In genomic region chr9:115200711-115201505, GRCh38 we compare ENCODE assay signal across 23 cellular contexts.
DNase-seq lines count a peak whose midpoint lies in the region; ATAC-seq and TF ChIP-seq lines count a peak whose summit lies in the region.
"Had no signal": no experiment of that assay in that cellular context is flagged by ENCODE, and none has a peak within 500 bp of the region (broad histone marks: within the 10 kb centered on the region; RNA-seq: fewer than 3 reads in every experiment).

No MANE protein-coding gene starts in this region.

- H2AK5ac ChIP-seq in trophoblast cell (ENCODE audit: low read length) = no peak overlapping the region

- peak; percentile 47 for DNase-seq in MCF 10A (ENCODE audit: unreplicated experiment)
- no peak for DNase-seq in breast epithelium (ENCODE audit: low spot score in 2 of 2)
- peak; percentile 71 for DNase-seq in fibroblast of the aortic adventitia (ENCODE audit: low read depth)
- no peak for DNase-seq in sciatic nerve (ENCODE audit: low spot score)
- no peak for DNase-seq in trophoblast cell
- DNase-seq in spleen = no peak
- no peak for DNase-seq in NCI-H1930 (lab: John Stamatoyannopoulos, UW)
- DNase-seq in activated T-helper 2 cell treated with anti-CD3 and anti-CD28 coated beads, Interferon-gamma antibody, Interleukin-2, Interleukin-4, amounts not matched to agents 10 μg/mL and 5 μg/mL and 100 μg/mL, durations not matched to agents 14 hours and 24 hours and 36 hours (ENCODE audit: low spot score) = no peak
- DNase-seq: activated CD4-positive, alpha-beta memory T cell treated with anti-CD3 and anti-CD28 coated beads for 36 hours; activated T-cell treated with anti-CD3 and anti-CD28 coated beads, Interleukin-2, amount 50 U/mL, for 24 hours; brain microvascular endothelial cell; NCI-H2081; NCI-H510A; right cardiac atrium; SHP77 treated with DMSO at 0.1 percent for 48 hours; stimulated activated CD4-positive, alpha-beta T cell treated with anti-CD3 and anti-CD28 coated beads, Interleukin-2, amount 100 ng/mL, for 24 hours; WERI-Rb-1 had no signal

- H3K4me1 ChIP-seq in breast epithelium (no peaks in the 10 kb centered on the region), trophoblast cell (ENCODE audit: control insufficient read depth in 1 of 2, insufficient read depth in 2 of 2, low read length in 2 of 2) (peaks cover 2 to 3% of the 10 kb centered on the region in 2 experiments), spleen (peaks cover 0 to 16% (median 7%) of the 10 kb centered on the region in 6 donors)

- H3K79me1 ChIP-seq in trophoblast cell (ENCODE audit: low read length) = peaks cover 3% of the 10 kb centered on the region

- H3K18ac ChIP-seq in trophoblast cell (ENCODE audit: low read length) = no peak overlapping the region

- BruUV-seq in MCF 10A (replicated peaks; lab: Mats Ljungman, UMichigan) = no TSS peak

- H3K9me3 ChIP-seq in breast epithelium (no peaks in the 10 kb centered on the region), trophoblast cell (ENCODE audit: insufficient read depth, low read depth, low read length) (no peaks in the 10 kb centered on the region), spleen (no peaks in the 10 kb centered on the region)
- H3K9me3 ChIP-seq: BLaER1 treated with 17β-estradiol and CSF1 and Interleukin-3, amounts not matched to agents 10 nM and 100 nM; neutrophil had no signal

- no peak overlapping the region for H2BK5ac ChIP-seq in trophoblast cell (ENCODE audit: low read depth, low read length, poor library complexity)

- TF ChIP-seq POLR2A in breast epithelium (IDR thresholded peaks at IDR 0.05) = no peak
- no peak for TF ChIP-seq POLR2A in spleen (IDR thresholded peaks at IDR 0.05)

- WGBS in trophoblast cell (ENCODE audit: extremely low coverage, insufficient coverage, insufficient read length) = no CpG with 5 or more reads among the region's 3 CpGs
- WGBS in spleen, 5 donors = 50 to 75% (median 53%) methylated on average over 3 of the region's 3 CpGs

- H4K8ac ChIP-seq in trophoblast cell (ENCODE audit: low read depth, low read length) = no peak overlapping the region

- TF ChIP-seq CTCF in MCF 10A (IDR thresholded peaks at IDR 0.05; ENCODE audit: unreplicated experiment) = no peak
- no peak for TF ChIP-seq CTCF in breast epithelium (IDR thresholded peaks at IDR 0.05)
- TF ChIP-seq CTCF in fibroblast of the aortic adventitia (IDR thresholded peaks at IDR 0.05; ENCODE audit: insufficient read depth, low read length) = no peak
- no peak for TF ChIP-seq CTCF in spleen (IDR thresholded peaks at IDR 0.05 in 8 of 11, conservative IDR thresholded peaks at IDR 0.05 in 3 of 11)

- no peak overlapping the region for H3K14ac ChIP-seq in trophoblast cell (ENCODE audit: low read length)

- no peak overlapping the region for H4K91ac ChIP-seq in trophoblast cell (ENCODE audit: low read depth, low read length)

- H3K36me3 ChIP-seq in breast epithelium = no peaks in the 10 kb centered on the region
- no peaks in the 10 kb centered on the region for H3K36me3 ChIP-seq in trophoblast cell (ENCODE audit: control insufficient read depth in 1 of 2, insufficient read depth in 2 of 2, low read length in 2 of 2)
- H3K36me3 ChIP-seq in spleen = no peaks in the 10 kb centered on the region
- H3K36me3 ChIP-seq: BLaER1 treated with 17β-estradiol and CSF1 and Interleukin-3, amounts not matched to agents 10 nM and 100 nM; brain microvascular endothelial cell; neutrophil; WERI-Rb-1 had no signal

- no peak overlapping the region for H3K27ac Mint-ChIP-seq in MCF 10A (ENCODE audit: low read depth, unreplicated experiment)
- no peak overlapping the region for H3K27ac Mint-ChIP-seq in activated T-helper 2 cell treated with anti-CD3 and anti-CD28 coated beads, Interferon-gamma antibody, Interleukin-2, Interleukin-4, amounts not matched to agents 10 μg/mL and 5 μg/mL and 100 μg/mL, durations not matched to agents 14 hours and 24 hours and 36 hours
- H3K27ac Mint-ChIP-seq: activated CD4-positive, alpha-beta memory T cell treated with anti-CD3 and anti-CD28 coated beads for 36 hours; activated naive CD4-positive, alpha-beta T cell treated with anti-CD3 and anti-CD28 coated beads, Interleukin-2, amount 50 U/mL, for 24 hours; activated T-cell treated with anti-CD3 and anti-CD28 coated beads, Interleukin-2, amount 50 U/mL, for 24 hours; dendritic cell treated with granulocyte-macrophage colony-stimulating factor and Interleukin-4, amounts not matched to agents 40 ng/mL and 50 ng/mL, for 4 days had no signal

- peaks cover 35% of the 10 kb centered on the region for H3K4me1 Mint-ChIP-seq in MCF 10A (ENCODE audit: insufficient read depth, unreplicated experiment)
- peaks cover 12% of the 10 kb centered on the region for H3K4me1 Mint-ChIP-seq in activated T-helper 2 cell treated with anti-CD3 and anti-CD28 coated beads, Interferon-gamma antibody, Interleukin-2, Interleukin-4, amounts not matched to agents 10 μg/mL and 5 μg/mL and 100 μg/mL, durations not matched to agents 14 hours and 24 hours and 36 hours (ENCODE audit: low read depth)
- H3K4me1 Mint-ChIP-seq: activated naive CD4-positive, alpha-beta T cell treated with anti-CD3 and anti-CD28 coated beads, Interleukin-2, amount 50 U/mL, for 24 hours had no signal

- CTCF ChIA-PET in MCF 10A (lab: Yijun Ruan, JAX) = interaction anchor here (0.7 to 1.2 kb wide), 3 partner anchors 14 to 133 kb away, joined by 3 to 4 read pairs (median 3); no protein-coding TSS in a partner anchor

- no peak overlapping the region for H2AFZ ChIP-seq in trophoblast cell (ENCODE audit: insufficient read depth, low read length, poor library complexity)

- no peak overlapping the region for H3K4me2 ChIP-seq in trophoblast cell (ENCODE audit: low read length)
- H3K4me2 ChIP-seq: BLaER1 treated with 17β-estradiol and CSF1 and Interleukin-3, amounts not matched to agents 10 nM and 100 nM had no signal

- H3K36me3 Mint-ChIP-seq in MCF 10A (ENCODE audit: insufficient read depth, unreplicated experiment) = no peaks in the 10 kb centered on the region
- H3K36me3 Mint-ChIP-seq in activated T-helper 2 cell treated with anti-CD3 and anti-CD28 coated beads, Interferon-gamma antibody, Interleukin-2, Interleukin-4, amounts not matched to agents 10 μg/mL and 5 μg/mL and 100 μg/mL, durations not matched to agents 14 hours and 24 hours and 36 hours (ENCODE audit: low read depth) = no peaks in the 10 kb centered on the region
- H3K36me3 Mint-ChIP-seq: activated CD4-positive, alpha-beta memory T cell treated with anti-CD3 and anti-CD28 coated beads for 36 hours; activated naive CD4-positive, alpha-beta T cell treated with anti-CD3 and anti-CD28 coated beads, Interleukin-2, amount 50 U/mL, for 24 hours had no signal

- no peak overlapping the region for H3K4me3 ChIP-seq in breast epithelium
- no peak overlapping the region for H3K4me3 ChIP-seq in fibroblast of the aortic adventitia (ENCODE audit: low read depth, low read length)
- no peak overlapping the region for H3K4me3 ChIP-seq in trophoblast cell (ENCODE audit: low read depth, low read length)
- H3K4me3 ChIP-seq in spleen = no peak overlapping the region
- H3K4me3 ChIP-seq: BLaER1 treated with 17β-estradiol and CSF1 and Interleukin-3, amounts not matched to agents 10 nM and 100 nM had no signal

- H3K27me3 ChIP-seq in breast epithelium = no peaks in the 10 kb centered on the region
- H3K27me3 ChIP-seq in trophoblast cell (ENCODE audit: insufficient read depth, low read length) = no peaks in the 10 kb centered on the region
- no peaks in the 10 kb centered on the region for H3K27me3 ChIP-seq in spleen (replicated peaks in 1 of 7)
- H3K27me3 ChIP-seq: BLaER1 treated with 17β-estradiol and CSF1 and Interleukin-3, amounts not matched to agents 10 nM and 100 nM; brain microvascular endothelial cell; neutrophil had no signal

- no peak overlapping the region for H3K4me3 Mint-ChIP-seq in MCF 10A (ENCODE audit: unreplicated experiment)
- no peak overlapping the region for H3K4me3 Mint-ChIP-seq in activated T-helper 2 cell treated with anti-CD3 and anti-CD28 coated beads, Interferon-gamma antibody, Interleukin-2, Interleukin-4, amounts not matched to agents 10 μg/mL and 5 μg/mL and 100 μg/mL, durations not matched to agents 14 hours and 24 hours and 36 hours (ENCODE audit: low read depth)
- H3K4me3 Mint-ChIP-seq: activated CD4-positive, alpha-beta memory T cell treated with anti-CD3 and anti-CD28 coated beads for 36 hours; activated naive CD4-positive, alpha-beta T cell treated with anti-CD3 and anti-CD28 coated beads, Interleukin-2, amount 50 U/mL, for 24 hours; activated T-cell treated with anti-CD3 and anti-CD28 coated beads, Interleukin-2, amount 50 U/mL, for 24 hours; dendritic cell treated with granulocyte-macrophage colony-stimulating factor and Interleukin-4, amounts not matched to agents 40 ng/mL and 50 ng/mL, for 4 days had no signal

- H2BK12ac ChIP-seq in trophoblast cell (ENCODE audit: low read length) = no peak overlapping the region

- no peak overlapping the region for H2BK120ac ChIP-seq in trophoblast cell (ENCODE audit: insufficient read depth, low read length, poor library complexity)

- H3K9ac ChIP-seq in trophoblast cell (ENCODE audit: low read length) = no peak overlapping the region
- H3K9ac ChIP-seq: BLaER1 treated with 17β-estradiol and CSF1 and Interleukin-3, amounts not matched to agents 10 nM and 100 nM had no signal

- peaks cover under 1% of the 10 kb centered on the region for H3K9me3 Mint-ChIP-seq in MCF 10A (ENCODE audit: unreplicated experiment)
- H3K9me3 Mint-ChIP-seq in activated T-helper 2 cell treated with anti-CD3 and anti-CD28 coated beads, Interferon-gamma antibody, Interleukin-2, Interleukin-4, amounts not matched to agents 10 μg/mL and 5 μg/mL and 100 μg/mL, durations not matched to agents 14 hours and 24 hours and 36 hours = no peaks in the 10 kb centered on the region
- H3K9me3 Mint-ChIP-seq: activated CD4-positive, alpha-beta memory T cell treated with anti-CD3 and anti-CD28 coated beads for 36 hours; activated naive CD4-positive, alpha-beta T cell treated with anti-CD3 and anti-CD28 coated beads, Interleukin-2, amount 50 U/mL, for 24 hours; activated T-cell treated with anti-CD3 and anti-CD28 coated beads, Interleukin-2, amount 50 U/mL, for 24 hours; dendritic cell treated with granulocyte-macrophage colony-stimulating factor and Interleukin-4, amounts not matched to agents 40 ng/mL and 50 ng/mL, for 4 days had no signal

- peak; percentile 91 for ATAC-seq in sciatic nerve
- ATAC-seq: left lobe of liver, right cardiac atrium had no signal

- H3K27me3 Mint-ChIP-seq in MCF 10A (ENCODE audit: insufficient read depth, unreplicated experiment) = no peaks in the 10 kb centered on the region
- H3K27me3 Mint-ChIP-seq in activated T-helper 2 cell treated with anti-CD3 and anti-CD28 coated beads, Interferon-gamma antibody, Interleukin-2, Interleukin-4, amounts not matched to agents 10 μg/mL and 5 μg/mL and 100 μg/mL, durations not matched to agents 14 hours and 24 hours and 36 hours (ENCODE audit: low read depth) = peaks cover 25% of the 10 kb centered on the region

- POLR2A ChIA-PET in MCF 10A (lab: Yijun Ruan, JAX) = interaction anchor here (0.6 to 0.9 kb wide), 3 partner anchors 19 to 339 kb away, joined by 3 to 5 read pairs (median 3); no protein-coding TSS in a partner anchor

- H3K4ac ChIP-seq in trophoblast cell (ENCODE audit: low read depth, low read length) = no peak overlapping the region

- no peak overlapping the region for H4K12ac ChIP-seq in trophoblast cell (ENCODE audit: low read depth, low read length)

- intact Hi-C loops in MCF 10A (cut with micrococcal nuclease) (no loop called here), breast epithelium (cut with DNase I; ENCODE audit: low total_unique reads) (no loop called here), sciatic nerve (cut with DNase I) (no loop called here), spleen (cut with DNase I; ENCODE audit: low total_unique reads) (no loop called here)
- intact Hi-C loops in activated T-helper 2 cell treated with anti-CD3 and anti-CD28 coated beads, Interferon-gamma antibody, Interleukin-2, Interleukin-4, amounts not matched to agents 10 μg/mL and 5 μg/mL and 100 μg/mL, durations not matched to agents 14 hours and 24 hours and 36 hours (cut with micrococcal nuclease) = loop anchor here (10.0 kb wide), 1 partner anchor 396 kb away; the partner anchor contains the start of gene TNFSF15

- H3K27ac ChIP-seq in breast epithelium = peak overlapping the region in 1 of 2 donors; percentile 43
- H3K27ac ChIP-seq in trophoblast cell (ENCODE audit: low read depth, low read length) = no peak overlapping the region
- H3K27ac ChIP-seq in spleen = no peak overlapping the region
- H3K27ac ChIP-seq: 22Rv1; BLaER1 treated with 17β-estradiol and CSF1 and Interleukin-3, amounts not matched to agents 10 nM and 100 nM; brain microvascular endothelial cell; neutrophil; WERI-Rb-1 had no signal

- H3K23ac ChIP-seq in trophoblast cell (ENCODE audit: low read length) = no peak overlapping the region

- H3K79me2 ChIP-seq in trophoblast cell (ENCODE audit: control insufficient read depth, insufficient read depth, low read length, poor library complexity) = no peaks in the 10 kb centered on the region

Comparison
In these comparisons a context has a peak if more than half of its experiments do, and no peak if none do; other contexts are left out.
1. DNase-seq: peak in MCF 10A (single experiment) and fibroblast of the aortic adventitia (single experiment); none in breast epithelium (0 of 2), sciatic nerve (single experiment), trophoblast cell (0 of 2), spleen (single experiment), NCI-H1930 (0 of 2) and activated T-helper 2 cell treated with anti-CD3 and anti-CD28 coated beads, Interferon-gamma antibody, Interleukin-2, Interleukin-4, amounts not matched to agents 10 μg/mL and 5 μg/mL and 100 μg/mL, durations not matched to agents 14 hours and 24 hours and 36 hours (single experiment).